Comparison of ENCODE assay signal across 1 cellular context in the genomic region with DNA sequence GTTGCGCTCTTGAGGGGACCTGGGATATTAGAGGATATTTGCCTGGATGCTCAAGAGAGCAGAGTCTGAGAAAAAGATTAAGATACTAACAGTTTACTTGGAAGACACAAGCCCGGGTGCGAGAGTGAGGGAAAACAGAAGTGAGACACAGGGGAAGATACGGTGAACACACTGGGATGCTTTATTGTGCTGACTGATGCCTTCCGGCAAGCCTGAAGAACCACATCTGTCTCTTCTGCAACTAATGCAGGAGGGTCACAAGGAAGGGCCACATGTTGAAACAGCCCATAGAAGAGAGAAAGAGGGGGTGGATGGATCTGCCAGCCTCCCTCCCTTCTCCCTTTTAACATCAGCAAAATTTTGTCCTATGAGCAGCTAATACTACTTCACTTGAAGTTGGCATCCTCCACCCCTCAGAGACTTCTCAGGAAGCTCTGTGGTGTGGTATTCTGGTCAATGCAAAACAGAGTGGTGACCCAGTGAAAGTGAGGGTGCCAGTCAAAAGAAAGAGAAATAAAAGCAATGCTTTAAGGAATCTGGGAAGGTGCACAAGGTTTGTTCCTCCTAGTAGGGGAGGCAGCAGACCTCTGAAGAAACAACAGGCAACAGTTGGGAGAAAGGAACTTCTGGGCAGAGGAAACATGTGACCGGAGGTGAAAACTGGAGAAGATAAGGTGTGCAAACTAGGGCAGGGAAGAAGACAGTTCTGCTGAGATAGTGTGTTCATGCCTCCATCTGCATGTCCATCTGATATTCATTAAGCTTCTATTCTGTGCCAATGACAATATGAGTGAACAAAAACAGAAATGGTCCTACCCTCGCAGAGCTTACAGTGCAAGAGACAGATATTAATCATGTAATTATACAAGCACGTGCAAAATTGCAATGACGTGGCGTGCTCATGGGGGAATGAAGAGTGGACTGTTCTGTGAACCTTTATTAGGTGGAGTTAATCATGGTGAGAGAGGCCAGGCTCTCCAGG.
TF ChIP-seq lines count a peak whose summit lies in the region.

No MANE protein-coding gene starts in this region.

TF ChIP-seq in SK-N-SH, 30 proteins besides CTCF, POLR2A, EP300 and RAD21 (continued from another document):
- TF ChIP-seq RFX5 (IDR thresholded peaks at IDR 0.05; ENCODE audit: low read length) (no peak), TAF1 (IDR thresholded peaks at IDR 0.05; ENCODE audit: borderline replicate concordance, low read depth, low read length) (no peak), GATA2 (CRISPR knock-in tag; IDR thresholded peaks at IDR 0.05) (peak; percentile 9; the same call in 1 of the 2 replicates), CHD2 (IDR thresholded peaks at IDR 0.05; ENCODE audit: low read length, partially characterized antibody) (no peak), EZH2phosphoT487 (IDR thresholded peaks at IDR 0.05; ENCODE audit: borderline replicate concordance, low read depth) (no peak), YY1 (IDR thresholded peaks at IDR 0.05; ENCODE audit: low read depth) (no peak), RXRA (IDR thresholded peaks at IDR 0.05; ENCODE audit: borderline replicate concordance, low read depth) (no peak), GABPA (IDR thresholded peaks at IDR 0.05; ENCODE audit: low read depth) (no peak), RCOR1 (IDR thresholded peaks at IDR 0.05; ENCODE audit: low read length) (0 out of 2 replicates have a peak, but pooled peaks have one; percentile 33)
- TF ChIP-seq, protein P1, sequence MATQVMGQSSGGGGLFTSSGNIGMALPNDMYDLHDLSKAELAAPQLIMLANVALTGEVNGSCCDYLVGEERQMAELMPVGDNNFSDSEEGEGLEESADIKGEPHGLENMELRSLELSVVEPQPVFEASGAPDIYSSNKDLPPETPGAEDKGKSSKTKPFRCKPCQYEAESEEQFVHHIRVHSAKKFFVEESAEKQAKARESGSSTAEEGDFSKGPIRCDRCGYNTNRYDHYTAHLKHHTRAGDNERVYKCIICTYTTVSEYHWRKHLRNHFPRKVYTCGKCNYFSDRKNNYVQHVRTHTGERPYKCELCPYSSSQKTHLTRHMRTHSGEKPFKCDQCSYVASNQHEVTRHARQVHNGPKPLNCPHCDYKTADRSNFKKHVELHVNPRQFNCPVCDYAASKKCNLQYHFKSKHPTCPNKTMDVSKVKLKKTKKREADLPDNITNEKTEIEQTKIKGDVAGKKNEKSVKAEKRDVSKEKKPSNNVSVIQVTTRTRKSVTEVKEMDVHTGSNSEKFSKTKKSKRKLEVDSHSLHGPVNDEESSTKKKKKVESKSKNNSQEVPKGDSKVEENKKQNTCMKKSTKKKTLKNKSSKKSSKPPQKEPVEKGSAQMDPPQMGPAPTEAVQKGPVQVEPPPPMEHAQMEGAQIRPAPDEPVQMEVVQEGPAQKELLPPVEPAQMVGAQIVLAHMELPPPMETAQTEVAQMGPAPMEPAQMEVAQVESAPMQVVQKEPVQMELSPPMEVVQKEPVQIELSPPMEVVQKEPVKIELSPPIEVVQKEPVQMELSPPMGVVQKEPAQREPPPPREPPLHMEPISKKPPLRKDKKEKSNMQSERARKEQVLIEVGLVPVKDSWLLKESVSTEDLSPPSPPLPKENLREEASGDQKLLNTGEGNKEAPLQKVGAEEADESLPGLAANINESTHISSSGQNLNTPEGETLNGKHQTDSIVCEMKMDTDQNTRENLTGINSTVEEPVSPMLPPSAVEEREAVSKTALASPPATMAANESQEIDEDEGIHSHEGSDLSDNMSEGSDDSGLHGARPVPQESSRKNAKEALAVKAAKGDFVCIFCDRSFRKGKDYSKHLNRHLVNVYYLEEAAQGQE (IDR thresholded peaks at IDR 0.05; ENCODE audit: low read depth, low read length) = no peak
- TF ChIP-seq, protein P2, sequence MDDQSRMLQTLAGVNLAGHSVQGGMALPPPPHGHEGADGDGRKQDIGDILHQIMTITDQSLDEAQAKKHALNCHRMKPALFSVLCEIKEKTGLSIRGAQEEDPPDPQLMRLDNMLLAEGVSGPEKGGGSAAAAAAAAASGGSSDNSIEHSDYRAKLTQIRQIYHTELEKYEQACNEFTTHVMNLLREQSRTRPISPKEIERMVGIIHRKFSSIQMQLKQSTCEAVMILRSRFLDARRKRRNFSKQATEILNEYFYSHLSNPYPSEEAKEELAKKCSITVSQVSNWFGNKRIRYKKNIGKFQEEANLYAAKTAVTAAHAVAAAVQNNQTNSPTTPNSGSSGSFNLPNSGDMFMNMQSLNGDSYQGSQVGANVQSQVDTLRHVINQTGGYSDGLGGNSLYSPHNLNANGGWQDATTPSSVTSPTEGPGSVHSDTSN (IDR thresholded peaks at IDR 0.05) = peak; percentile 11; the same call in 1 of the 2 replicates
